In the genomic region with DNA sequence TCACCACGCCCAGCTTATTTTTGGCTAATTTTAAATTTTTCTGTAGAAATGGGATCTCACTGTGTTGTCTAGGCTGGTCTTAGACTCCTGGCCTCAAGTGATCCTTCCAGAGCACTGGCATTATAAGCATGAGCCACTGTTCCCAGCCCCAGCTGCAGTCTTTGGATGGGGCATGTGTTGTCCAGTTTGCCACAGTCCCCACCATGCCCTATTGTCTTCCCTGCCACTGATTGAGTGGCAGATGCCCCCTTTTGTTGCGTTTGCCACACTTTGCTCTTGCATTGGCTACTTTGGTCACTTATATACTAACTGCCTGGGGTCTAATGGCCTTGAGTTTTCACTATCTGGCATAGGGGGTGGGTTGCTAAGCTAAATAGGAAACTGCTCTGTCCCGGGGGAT, we compare ENCODE assay signal across 19 cellular contexts.
DNase-seq lines count a peak whose midpoint lies in the region; ATAC-seq, FAIRE-seq and TF ChIP-seq lines count a peak whose summit lies in the region.
"Had no signal": no experiment of that assay in that cellular context is flagged by ENCODE, and none has a peak within 500 bp of the region (broad histone marks: within the 10 kb centered on the region; RNA-seq: fewer than 3 reads in every experiment).

No MANE protein-coding gene starts in this region.

- H3K27ac ChIP-seq in breast epithelium: no peak overlapping the region
- peak overlapping the region; percentile 98 for H3K27ac ChIP-seq in OCI-LY1 (ENCODE audit: low read depth, low read length, poor library complexity, severe bottlenecking)
- peak overlapping the region in 3 of 4 donors; percentile 38 to 48 (median 44) for H3K27ac ChIP-seq in esophagus squamous epithelium
- H3K27ac ChIP-seq: PC-9 had no signal

- WGBS in esophagus squamous epithelium, 2 donors: 92 to 95% methylated on average over 3 of the region's 3 CpGs

- no peaks in the 10 kb centered on the region for H3K4me1 ChIP-seq in breast epithelium
- peaks cover 38% of the 10 kb centered on the region for H3K4me1 ChIP-seq in OCI-LY1 (ENCODE audit: insufficient read depth, low read length, severe bottlenecking)
- peaks cover 0 to 10% (median 6%) of the 10 kb centered on the region in 3 donors for H3K4me1 ChIP-seq in esophagus squamous epithelium

- intact Hi-C loops in MCF 10A (cut with micrococcal nuclease): no loop called here
- intact Hi-C loops in breast epithelium (cut with DNase I; ENCODE audit: low total_unique reads): no loop called here
- intact Hi-C loops in esophagus squamous epithelium (cut with DNase I): no loop called here

- H3K27me3 ChIP-seq in breast epithelium (no peaks in the 10 kb centered on the region), OCI-LY1 (ENCODE audit: insufficient read depth, low read length) (no peaks in the 10 kb centered on the region), esophagus squamous epithelium (no peaks in the 10 kb centered on the region)

- H3K9ac ChIP-seq in OCI-LY1 (ENCODE audit: low read length): no peak overlapping the region

- no TSS peak for BruUV-seq in MCF 10A (replicated peaks; lab: Mats Ljungman, UMichigan)

- H3K4me3 Mint-ChIP-seq in MCF 10A (ENCODE audit: unreplicated experiment): no peak overlapping the region
- H3K4me3 Mint-ChIP-seq in stimulated activated effector memory CD8-positive, alpha-beta T cell treated with anti-CD3 and anti-CD28 coated beads, Interleukin-12 subunit alpha, Interleukin-12 subunit beta, amount 100 ng/mL, for 72 hours: no peak overlapping the region
- no peak overlapping the region for H3K4me3 Mint-ChIP-seq in activated naive CD4-positive, alpha-beta T cell treated with anti-CD3 and anti-CD28 coated beads, Interleukin-2, amount 10 ng/mL, durations not matched to agents 7 days and 5 days
- H3K4me3 Mint-ChIP-seq: CD14-positive monocyte, HFFc6 had no signal

- no peak overlapping the region for H3K4me2 ChIP-seq in OCI-LY1 (ENCODE audit: low read length)
- H3K4me2 ChIP-seq: PC-9 had no signal

- no peaks in the 10 kb centered on the region for H4K20me1 ChIP-seq in OCI-LY1 (ENCODE audit: insufficient read depth, low read length)

- no peak for FAIRE-seq in H54 (lab: Jason Lieb, UNC)
- FAIRE-seq: GM19239, H1 had no signal

- ATAC-seq in stimulated activated effector memory CD8-positive, alpha-beta T cell treated with anti-CD3 and anti-CD28 coated beads, Interleukin-12 subunit alpha, Interleukin-12 subunit beta, amount 100 ng/mL, for 72 hours: no peak
- ATAC-seq in HG03139 (IDR thresholded peaks at IDR 0.05; ENCODE audit: unreplicated experiment): no peak

- peak overlapping the region; percentile 69 for H3K27ac Mint-ChIP-seq in MCF 10A (ENCODE audit: low read depth, unreplicated experiment)
- peak overlapping the region; percentile 64 for H3K27ac Mint-ChIP-seq in stimulated activated effector memory CD8-positive, alpha-beta T cell treated with anti-CD3 and anti-CD28 coated beads, Interleukin-12 subunit alpha, Interleukin-12 subunit beta, amount 100 ng/mL, for 72 hours
- H3K27ac Mint-ChIP-seq in activated naive CD4-positive, alpha-beta T cell treated with anti-CD3 and anti-CD28 coated beads, Interleukin-2, amount 10 ng/mL, durations not matched to agents 7 days and 5 days: no peak overlapping the region
- H3K27ac Mint-ChIP-seq: HFFc6 had no signal

- H3K4me1 Mint-ChIP-seq in MCF 10A (ENCODE audit: insufficient read depth, unreplicated experiment): no peaks in the 10 kb centered on the region
- H3K4me1 Mint-ChIP-seq in stimulated activated effector memory CD8-positive, alpha-beta T cell treated with anti-CD3 and anti-CD28 coated beads, Interleukin-12 subunit alpha, Interleukin-12 subunit beta, amount 100 ng/mL, for 72 hours: peaks cover 16% of the 10 kb centered on the region
- peaks cover 19% of the 10 kb centered on the region for H3K4me1 Mint-ChIP-seq in activated naive CD4-positive, alpha-beta T cell treated with anti-CD3 and anti-CD28 coated beads, Interleukin-2, amount 10 ng/mL, durations not matched to agents 7 days and 5 days

- no peak overlapping the region for H2AFZ ChIP-seq in OCI-LY1 (ENCODE audit: low read length)
- H2AFZ ChIP-seq: PC-9 had no signal

- H3K9me2 ChIP-seq in OCI-LY1 (ENCODE audit: low read depth, low read length): no peaks in the 10 kb centered on the region

- no peaks in the 10 kb centered on the region for H3K9me3 Mint-ChIP-seq in MCF 10A (ENCODE audit: unreplicated experiment)
- no peaks in the 10 kb centered on the region for H3K9me3 Mint-ChIP-seq in stimulated activated effector memory CD8-positive, alpha-beta T cell treated with anti-CD3 and anti-CD28 coated beads, Interleukin-12 subunit alpha, Interleukin-12 subunit beta, amount 100 ng/mL, for 72 hours
- H3K9me3 Mint-ChIP-seq in activated naive CD4-positive, alpha-beta T cell treated with anti-CD3 and anti-CD28 coated beads, Interleukin-2, amount 10 ng/mL, durations not matched to agents 7 days and 5 days: peaks cover 2% of the 10 kb centered on the region
- H3K9me3 Mint-ChIP-seq: CD14-positive monocyte, HFFc6 had no signal

- H3K4me3 ChIP-seq in breast epithelium (no peak overlapping the region), OCI-LY1 (ENCODE audit: low read depth, low read length, poor library complexity, severe bottlenecking) (no peak overlapping the region), esophagus squamous epithelium (no peak overlapping the region)
- H3K4me3 ChIP-seq: PC-9 had no signal

- DNase-seq in MCF 10A (ENCODE audit: unreplicated experiment): no peak
- no peak for DNase-seq in breast epithelium (ENCODE audit: low spot score in 2 of 2)
- no peak for DNase-seq in esophagus squamous epithelium (lab: John Stamatoyannopoulos, UW)
- DNase-seq in stimulated activated effector memory CD8-positive, alpha-beta T cell treated with anti-CD3 and anti-CD28 coated beads, Interleukin-12 subunit alpha, Interleukin-12 subunit beta, amount 100 ng/mL, for 72 hours (ENCODE audit: low spot score in 2 of 2): no peak
- DNase-seq in H54 (ENCODE audit: insufficient read length, low spot score): no peak
- no peak for DNase-seq in activated naive CD4-positive, alpha-beta T cell treated with anti-CD3 and anti-CD28 coated beads, Interleukin-2, amount 10 ng/mL, durations not matched to agents 7 days and 5 days
- DNase-seq: COR-L47, HFFc6, MV-4-11, NCI-H1417, NCI-H187 treated with DMSO at 0.1 percent for 48 hours, NCI-H446, NCI-H69, PC-9 had no signal

- H3K36me3 ChIP-seq in breast epithelium (no peaks in the 10 kb centered on the region), OCI-LY1 (ENCODE audit: insufficient read depth, low read length) (peaks cover 51% of the 10 kb centered on the region), esophagus squamous epithelium (peaks cover 0 to 72% (median 14%) of the 10 kb centered on the region in 3 donors)

- H3K27me3 Mint-ChIP-seq in MCF 10A (ENCODE audit: insufficient read depth, unreplicated experiment): no peaks in the 10 kb centered on the region
- H3K27me3 Mint-ChIP-seq in activated naive CD4-positive, alpha-beta T cell treated with anti-CD3 and anti-CD28 coated beads, Interleukin-2, amount 10 ng/mL, durations not matched to agents 7 days and 5 days: no peaks in the 10 kb centered on the region

- peaks cover 10% of the 10 kb centered on the region for H3K79me2 ChIP-seq in OCI-LY1 (ENCODE audit: insufficient read depth, low read length)

- no peak for TF ChIP-seq POLR2A in breast epithelium (IDR thresholded peaks at IDR 0.05)
- TF ChIP-seq POLR2A in esophagus squamous epithelium (IDR thresholded peaks at IDR 0.05): no peak
- no peak for TF ChIP-seq POLR2A in H54 (IDR thresholded peaks at IDR 0.05; ENCODE audit: low read depth, low read length)

- CTCF ChIA-PET in MCF 10A (lab: Yijun Ruan, JAX): no interaction called here
- CTCF ChIA-PET in activated naive CD4-positive, alpha-beta T cell treated with anti-CD3 and anti-CD28 coated beads, Interleukin-2, amount 10 ng/mL, durations not matched to agents 7 days and 5 days (lab: Charles Lee): interaction anchor here (1.1 kb wide), 1 partner anchor 17 kb away, joined by 3 read pairs; no protein-coding TSS in a partner anchor

- POLR2A ChIA-PET in MCF 10A (lab: Yijun Ruan, JAX): interaction anchor here (0.7 to 1.5 kb wide), 2 partner anchors 12 to 66 kb away, joined by 4 read pairs; no protein-coding TSS in a partner anchor

- TF ChIP-seq CTCF in MCF 10A (IDR thresholded peaks at IDR 0.05; ENCODE audit: unreplicated experiment) (no peak), breast epithelium (IDR thresholded peaks at IDR 0.05) (no peak), OCI-LY1 (IDR thresholded peaks at IDR 0.05; ENCODE audit: low read length) (no peak), esophagus squamous epithelium (IDR thresholded peaks at IDR 0.05) (no peak)

- 0 out of 2 replicates have a peak, but pooled peaks cover 3% of the 10 kb centered on the region for H3F3A ChIP-seq in OCI-LY1 (ENCODE audit: insufficient read depth, low read length)

- peaks cover 33% of the 10 kb centered on the region for H3K36me3 Mint-ChIP-seq in MCF 10A (ENCODE audit: insufficient read depth, unreplicated experiment)
- peaks cover 95% of the 10 kb centered on the region for H3K36me3 Mint-ChIP-seq in stimulated activated effector memory CD8-positive, alpha-beta T cell treated with anti-CD3 and anti-CD28 coated beads, Interleukin-12 subunit alpha, Interleukin-12 subunit beta, amount 100 ng/mL, for 72 hours
- peaks cover 43% of the 10 kb centered on the region for H3K36me3 Mint-ChIP-seq in activated naive CD4-positive, alpha-beta T cell treated with anti-CD3 and anti-CD28 coated beads, Interleukin-2, amount 10 ng/mL, durations not matched to agents 7 days and 5 days

- H3K9me3 ChIP-seq in breast epithelium: no peaks in the 10 kb centered on the region
- H3K9me3 ChIP-seq in OCI-LY1 (ENCODE audit: low read length): no peaks in the 10 kb centered on the region
- no peaks in the 10 kb centered on the region for H3K9me3 ChIP-seq in esophagus squamous epithelium

Comparison
In these comparisons a context has a peak if more than half of its experiments do, and no peak if none do; other contexts are left out.
1. H3K27ac ChIP-seq: peak in OCI-LY1 (single experiment) and esophagus squamous epithelium (3 of 4); none in breast epithelium (0 of 2).